ENCODE assay signal across 1 cellular context in the genomic region with DNA sequence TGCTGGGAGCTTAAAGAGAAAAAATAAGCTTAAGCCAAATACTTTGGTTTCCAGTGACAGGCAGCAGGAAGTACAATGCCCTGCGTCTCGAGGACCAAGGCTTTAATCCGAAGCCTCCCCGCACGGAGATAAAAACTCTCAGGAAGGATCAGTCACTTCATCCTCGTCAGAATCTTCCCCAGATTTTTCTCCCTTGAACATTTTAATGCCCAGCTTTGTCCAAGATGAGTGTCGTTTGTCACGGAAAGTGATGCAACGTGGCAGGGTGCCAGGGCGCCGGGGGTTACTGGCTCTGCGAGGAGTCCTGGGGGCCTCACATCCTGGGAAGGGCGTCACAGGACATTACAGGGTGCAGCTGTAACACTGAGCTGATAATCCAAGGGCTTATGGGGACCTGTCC.
TF ChIP-seq lines count a peak whose summit lies in the region.

No MANE protein-coding gene starts in this region.

TF ChIP-seq in HEK293, 187 proteins besides CTCF, POLR2A, EP300 and RAD21 (continued from another document and continues in another):
- TF ChIP-seq, protein P1, sequence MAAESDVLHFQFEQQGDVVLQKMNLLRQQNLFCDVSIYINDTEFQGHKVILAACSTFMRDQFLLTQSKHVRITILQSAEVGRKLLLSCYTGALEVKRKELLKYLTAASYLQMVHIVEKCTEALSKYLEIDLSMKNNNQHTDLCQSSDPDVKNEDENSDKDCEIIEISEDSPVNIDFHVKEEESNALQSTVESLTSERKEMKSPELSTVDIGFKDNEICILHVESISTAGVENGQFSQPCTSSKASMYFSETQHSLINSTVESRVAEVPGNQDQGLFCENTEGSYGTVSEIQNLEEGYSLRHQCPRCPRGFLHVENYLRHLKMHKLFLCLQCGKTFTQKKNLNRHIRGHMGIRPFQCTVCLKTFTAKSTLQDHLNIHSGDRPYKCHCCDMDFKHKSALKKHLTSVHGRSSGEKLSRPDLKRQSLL (tag by site-specific recombination; IDR thresholded peaks at IDR 0.05): no peak
- peak; percentile 83 for TF ChIP-seq ZEB2 (tag by site-specific recombination; IDR thresholded peaks at IDR 0.05)
- TF ChIP-seq, protein P2, sequence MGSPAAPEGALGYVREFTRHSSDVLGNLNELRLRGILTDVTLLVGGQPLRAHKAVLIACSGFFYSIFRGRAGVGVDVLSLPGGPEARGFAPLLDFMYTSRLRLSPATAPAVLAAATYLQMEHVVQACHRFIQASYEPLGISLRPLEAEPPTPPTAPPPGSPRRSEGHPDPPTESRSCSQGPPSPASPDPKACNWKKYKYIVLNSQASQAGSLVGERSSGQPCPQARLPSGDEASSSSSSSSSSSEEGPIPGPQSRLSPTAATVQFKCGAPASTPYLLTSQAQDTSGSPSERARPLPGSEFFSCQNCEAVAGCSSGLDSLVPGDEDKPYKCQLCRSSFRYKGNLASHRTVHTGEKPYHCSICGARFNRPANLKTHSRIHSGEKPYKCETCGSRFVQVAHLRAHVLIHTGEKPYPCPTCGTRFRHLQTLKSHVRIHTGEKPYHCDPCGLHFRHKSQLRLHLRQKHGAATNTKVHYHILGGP (tag by site-specific recombination; IDR thresholded peaks at IDR 0.05): no peak
- peak; percentile 82 for TF ChIP-seq ZNF629 (tag by site-specific recombination; IDR thresholded peaks at IDR 0.05)
- TF ChIP-seq BCL11B (tag by site-specific recombination; IDR thresholded peaks at IDR 0.05; ENCODE audit: low read depth): no peak
- no peak for TF ChIP-seq ZSCAN16 (tag by site-specific recombination; IDR thresholded peaks at IDR 0.05)
- TF ChIP-seq, protein P3, sequence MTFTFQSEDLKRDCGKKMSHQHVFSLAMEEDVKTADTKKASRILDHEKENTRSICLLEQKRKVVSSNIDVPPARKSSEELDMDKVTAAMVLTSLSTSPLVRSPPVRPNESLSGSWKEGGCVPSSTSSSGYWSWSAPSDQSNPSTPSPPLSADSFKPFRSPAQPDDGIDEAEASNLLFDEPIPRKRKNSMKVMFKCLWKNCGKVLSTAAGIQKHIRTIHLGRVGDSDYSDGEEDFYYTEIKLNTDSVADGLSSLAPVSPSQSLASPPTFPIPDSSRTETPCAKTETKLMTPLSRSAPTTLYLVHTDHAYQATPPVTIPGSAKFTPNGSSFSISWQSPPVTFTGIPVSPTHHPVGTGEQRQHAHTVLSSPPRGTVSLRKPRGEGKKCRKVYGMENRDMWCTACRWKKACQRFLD (tag by site-specific recombination; IDR thresholded peaks at IDR 0.05): no peak
- TF ChIP-seq, protein P4, sequence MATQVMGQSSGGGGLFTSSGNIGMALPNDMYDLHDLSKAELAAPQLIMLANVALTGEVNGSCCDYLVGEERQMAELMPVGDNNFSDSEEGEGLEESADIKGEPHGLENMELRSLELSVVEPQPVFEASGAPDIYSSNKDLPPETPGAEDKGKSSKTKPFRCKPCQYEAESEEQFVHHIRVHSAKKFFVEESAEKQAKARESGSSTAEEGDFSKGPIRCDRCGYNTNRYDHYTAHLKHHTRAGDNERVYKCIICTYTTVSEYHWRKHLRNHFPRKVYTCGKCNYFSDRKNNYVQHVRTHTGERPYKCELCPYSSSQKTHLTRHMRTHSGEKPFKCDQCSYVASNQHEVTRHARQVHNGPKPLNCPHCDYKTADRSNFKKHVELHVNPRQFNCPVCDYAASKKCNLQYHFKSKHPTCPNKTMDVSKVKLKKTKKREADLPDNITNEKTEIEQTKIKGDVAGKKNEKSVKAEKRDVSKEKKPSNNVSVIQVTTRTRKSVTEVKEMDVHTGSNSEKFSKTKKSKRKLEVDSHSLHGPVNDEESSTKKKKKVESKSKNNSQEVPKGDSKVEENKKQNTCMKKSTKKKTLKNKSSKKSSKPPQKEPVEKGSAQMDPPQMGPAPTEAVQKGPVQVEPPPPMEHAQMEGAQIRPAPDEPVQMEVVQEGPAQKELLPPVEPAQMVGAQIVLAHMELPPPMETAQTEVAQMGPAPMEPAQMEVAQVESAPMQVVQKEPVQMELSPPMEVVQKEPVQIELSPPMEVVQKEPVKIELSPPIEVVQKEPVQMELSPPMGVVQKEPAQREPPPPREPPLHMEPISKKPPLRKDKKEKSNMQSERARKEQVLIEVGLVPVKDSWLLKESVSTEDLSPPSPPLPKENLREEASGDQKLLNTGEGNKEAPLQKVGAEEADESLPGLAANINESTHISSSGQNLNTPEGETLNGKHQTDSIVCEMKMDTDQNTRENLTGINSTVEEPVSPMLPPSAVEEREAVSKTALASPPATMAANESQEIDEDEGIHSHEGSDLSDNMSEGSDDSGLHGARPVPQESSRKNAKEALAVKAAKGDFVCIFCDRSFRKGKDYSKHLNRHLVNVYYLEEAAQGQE (tag by site-specific recombination; IDR thresholded peaks at IDR 0.05): no peak
- TF ChIP-seq ZNF48 (tag by site-specific recombination; IDR thresholded peaks at IDR 0.05): no peak
- TF ChIP-seq ZNF664 (tag by site-specific recombination; IDR thresholded peaks at IDR 0.05): no peak
- no peak for TF ChIP-seq ZBTB7A (tag by site-specific recombination; IDR thresholded peaks at IDR 0.05; ENCODE audit: low read depth)
- TF ChIP-seq ZNF658 (tag by site-specific recombination; IDR thresholded peaks at IDR 0.05): no peak
- peak; percentile 66 for TF ChIP-seq ZNF341 (tag by site-specific recombination; IDR thresholded peaks at IDR 0.05; ENCODE audit: low read depth)
- TF ChIP-seq IKZF3 (tag by site-specific recombination; IDR thresholded peaks at IDR 0.05): peak; percentile 90
- TF ChIP-seq, protein P5, sequence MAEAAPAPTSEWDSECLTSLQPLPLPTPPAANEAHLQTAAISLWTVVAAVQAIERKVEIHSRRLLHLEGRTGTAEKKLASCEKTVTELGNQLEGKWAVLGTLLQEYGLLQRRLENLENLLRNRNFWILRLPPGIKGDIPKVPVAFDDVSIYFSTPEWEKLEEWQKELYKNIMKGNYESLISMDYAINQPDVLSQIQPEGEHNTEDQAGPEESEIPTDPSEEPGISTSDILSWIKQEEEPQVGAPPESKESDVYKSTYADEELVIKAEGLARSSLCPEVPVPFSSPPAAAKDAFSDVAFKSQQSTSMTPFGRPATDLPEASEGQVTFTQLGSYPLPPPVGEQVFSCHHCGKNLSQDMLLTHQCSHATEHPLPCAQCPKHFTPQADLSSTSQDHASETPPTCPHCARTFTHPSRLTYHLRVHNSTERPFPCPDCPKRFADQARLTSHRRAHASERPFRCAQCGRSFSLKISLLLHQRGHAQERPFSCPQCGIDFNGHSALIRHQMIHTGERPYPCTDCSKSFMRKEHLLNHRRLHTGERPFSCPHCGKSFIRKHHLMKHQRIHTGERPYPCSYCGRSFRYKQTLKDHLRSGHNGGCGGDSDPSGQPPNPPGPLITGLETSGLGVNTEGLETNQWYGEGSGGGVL (tag by site-specific recombination; IDR thresholded peaks at IDR 0.05): peak; percentile 15; the same call in 1 of the 2 replicates
- TF ChIP-seq ZNF843 (tag by site-specific recombination; IDR thresholded peaks at IDR 0.05): no peak
- TF ChIP-seq, protein P6, sequence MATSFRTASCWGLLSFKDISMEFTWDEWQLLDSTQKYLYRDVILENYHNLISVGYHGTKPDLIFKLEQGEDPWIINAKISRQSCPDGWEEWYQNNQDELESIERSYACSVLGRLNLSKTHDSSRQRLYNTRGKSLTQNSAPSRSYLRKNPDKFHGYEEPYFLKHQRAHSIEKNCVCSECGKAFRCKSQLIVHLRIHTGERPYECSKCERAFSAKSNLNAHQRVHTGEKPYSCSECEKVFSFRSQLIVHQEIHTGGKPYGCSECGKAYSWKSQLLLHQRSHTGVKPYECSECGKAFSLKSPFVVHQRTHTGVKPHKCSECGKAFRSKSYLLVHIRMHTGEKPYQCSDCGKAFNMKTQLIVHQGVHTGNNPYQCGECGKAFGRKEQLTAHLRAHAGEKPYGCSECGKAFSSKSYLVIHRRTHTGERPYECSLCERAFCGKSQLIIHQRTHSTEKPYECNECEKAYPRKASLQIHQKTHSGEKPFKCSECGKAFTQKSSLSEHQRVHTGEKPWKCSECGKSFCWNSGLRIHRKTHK (tag by site-specific recombination; IDR thresholded peaks at IDR 0.05): no peak
- no peak for TF ChIP-seq FEZF1 (tag by site-specific recombination; IDR thresholded peaks at IDR 0.05)
- TF ChIP-seq, protein P7, sequence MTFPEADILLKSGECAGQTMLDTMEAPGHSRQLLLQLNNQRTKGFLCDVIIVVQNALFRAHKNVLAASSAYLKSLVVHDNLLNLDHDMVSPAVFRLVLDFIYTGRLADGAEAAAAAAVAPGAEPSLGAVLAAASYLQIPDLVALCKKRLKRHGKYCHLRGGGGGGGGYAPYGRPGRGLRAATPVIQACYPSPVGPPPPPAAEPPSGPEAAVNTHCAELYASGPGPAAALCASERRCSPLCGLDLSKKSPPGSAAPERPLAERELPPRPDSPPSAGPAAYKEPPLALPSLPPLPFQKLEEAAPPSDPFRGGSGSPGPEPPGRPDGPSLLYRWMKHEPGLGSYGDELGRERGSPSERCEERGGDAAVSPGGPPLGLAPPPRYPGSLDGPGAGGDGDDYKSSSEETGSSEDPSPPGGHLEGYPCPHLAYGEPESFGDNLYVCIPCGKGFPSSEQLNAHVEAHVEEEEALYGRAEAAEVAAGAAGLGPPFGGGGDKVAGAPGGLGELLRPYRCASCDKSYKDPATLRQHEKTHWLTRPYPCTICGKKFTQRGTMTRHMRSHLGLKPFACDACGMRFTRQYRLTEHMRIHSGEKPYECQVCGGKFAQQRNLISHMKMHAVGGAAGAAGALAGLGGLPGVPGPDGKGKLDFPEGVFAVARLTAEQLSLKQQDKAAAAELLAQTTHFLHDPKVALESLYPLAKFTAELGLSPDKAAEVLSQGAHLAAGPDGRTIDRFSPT (tag by site-specific recombination; IDR thresholded peaks at IDR 0.05): no peak
- TF ChIP-seq ZNF302 (tag by site-specific recombination; IDR thresholded peaks at IDR 0.05; ENCODE audit: low read depth): no peak
- TF ChIP-seq ZSCAN30 (tag by site-specific recombination; IDR thresholded peaks at IDR 0.05): no peak
- TF ChIP-seq ZNF174 (tag by site-specific recombination; IDR thresholded peaks at IDR 0.05): no peak
- no peak for TF ChIP-seq ZNF596 (tag by site-specific recombination; IDR thresholded peaks at IDR 0.05)
- TF ChIP-seq, protein P8, sequence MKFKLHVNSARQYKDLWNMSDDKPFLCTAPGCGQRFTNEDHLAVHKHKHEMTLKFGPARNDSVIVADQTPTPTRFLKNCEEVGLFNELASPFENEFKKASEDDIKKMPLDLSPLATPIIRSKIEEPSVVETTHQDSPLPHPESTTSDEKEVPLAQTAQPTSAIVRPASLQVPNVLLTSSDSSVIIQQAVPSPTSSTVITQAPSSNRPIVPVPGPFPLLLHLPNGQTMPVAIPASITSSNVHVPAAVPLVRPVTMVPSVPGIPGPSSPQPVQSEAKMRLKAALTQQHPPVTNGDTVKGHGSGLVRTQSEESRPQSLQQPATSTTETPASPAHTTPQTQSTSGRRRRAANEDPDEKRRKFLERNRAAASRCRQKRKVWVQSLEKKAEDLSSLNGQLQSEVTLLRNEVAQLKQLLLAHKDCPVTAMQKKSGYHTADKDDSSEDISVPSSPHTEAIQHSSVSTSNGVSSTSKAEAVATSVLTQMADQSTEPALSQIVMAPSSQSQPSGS (tag by site-specific recombination; IDR thresholded peaks at IDR 0.05; ENCODE audit: low read depth): peak; percentile 56; the same call in 1 of the 2 replicates
- TF ChIP-seq ZNF274 (IDR thresholded peaks at IDR 0.05; ENCODE audit: low read length): no peak
- TF ChIP-seq ZNF274 (tag by site-specific recombination; IDR thresholded peaks at IDR 0.05; ENCODE audit: borderline replicate concordance): no peak
- TF ChIP-seq ZNF112 (tag by site-specific recombination; IDR thresholded peaks at IDR 0.05): no peak
- TF ChIP-seq ZNF514 (tag by site-specific recombination; IDR thresholded peaks at IDR 0.05): no peak
- TF ChIP-seq, protein P9, sequence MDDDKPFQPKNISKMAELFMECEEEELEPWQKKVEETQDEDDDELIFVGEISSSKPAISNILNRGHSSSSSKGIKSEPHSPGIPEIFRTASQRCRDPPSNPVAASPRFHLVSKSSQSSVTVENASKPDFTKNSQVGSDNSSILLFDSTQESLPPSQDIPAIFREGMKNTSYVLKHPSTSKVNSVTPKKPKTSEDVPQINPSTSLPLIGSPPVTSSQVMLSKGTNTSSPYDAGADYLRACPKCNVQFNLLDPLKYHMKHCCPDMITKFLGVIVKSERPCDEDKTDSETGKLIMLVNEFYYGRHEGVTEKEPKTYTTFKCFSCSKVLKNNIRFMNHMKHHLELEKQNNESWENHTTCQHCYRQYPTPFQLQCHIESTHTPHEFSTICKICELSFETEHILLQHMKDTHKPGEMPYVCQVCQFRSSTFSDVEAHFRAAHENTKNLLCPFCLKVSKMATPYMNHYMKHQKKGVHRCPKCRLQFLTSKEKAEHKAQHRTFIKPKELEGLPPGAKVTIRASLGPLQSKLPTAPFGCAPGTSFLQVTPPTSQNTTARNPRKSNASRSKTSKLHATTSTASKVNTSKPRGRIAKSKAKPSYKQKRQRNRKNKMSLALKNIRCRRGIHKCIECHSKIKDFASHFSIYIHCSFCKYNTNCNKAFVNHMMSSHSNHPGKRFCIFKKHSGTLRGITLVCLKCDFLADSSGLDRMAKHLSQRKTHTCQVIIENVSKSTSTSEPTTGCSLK (tag by site-specific recombination; IDR thresholded peaks at IDR 0.05): no peak
- TF ChIP-seq, protein P10, sequence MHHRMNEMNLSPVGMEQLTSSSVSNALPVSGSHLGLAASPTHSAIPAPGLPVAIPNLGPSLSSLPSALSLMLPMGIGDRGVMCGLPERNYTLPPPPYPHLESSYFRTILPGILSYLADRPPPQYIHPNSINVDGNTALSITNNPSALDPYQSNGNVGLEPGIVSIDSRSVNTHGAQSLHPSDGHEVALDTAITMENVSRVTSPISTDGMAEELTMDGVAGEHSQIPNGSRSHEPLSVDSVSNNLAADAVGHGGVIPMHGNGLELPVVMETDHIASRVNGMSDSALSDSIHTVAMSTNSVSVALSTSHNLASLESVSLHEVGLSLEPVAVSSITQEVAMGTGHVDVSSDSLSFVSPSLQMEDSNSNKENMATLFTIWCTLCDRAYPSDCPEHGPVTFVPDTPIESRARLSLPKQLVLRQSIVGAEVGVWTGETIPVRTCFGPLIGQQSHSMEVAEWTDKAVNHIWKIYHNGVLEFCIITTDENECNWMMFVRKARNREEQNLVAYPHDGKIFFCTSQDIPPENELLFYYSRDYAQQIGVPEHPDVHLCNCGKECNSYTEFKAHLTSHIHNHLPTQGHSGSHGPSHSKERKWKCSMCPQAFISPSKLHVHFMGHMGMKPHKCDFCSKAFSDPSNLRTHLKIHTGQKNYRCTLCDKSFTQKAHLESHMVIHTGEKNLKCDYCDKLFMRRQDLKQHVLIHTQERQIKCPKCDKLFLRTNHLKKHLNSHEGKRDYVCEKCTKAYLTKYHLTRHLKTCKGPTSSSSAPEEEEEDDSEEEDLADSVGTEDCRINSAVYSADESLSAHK (tag by site-specific recombination; IDR thresholded peaks at IDR 0.05): no peak
- TF ChIP-seq ZNF157 (tag by site-specific recombination; IDR thresholded peaks at IDR 0.05): no peak
- no peak for TF ChIP-seq ZNF426 (tag by site-specific recombination; IDR thresholded peaks at IDR 0.05)
- TF ChIP-seq ZNF792 (tag by site-specific recombination; IDR thresholded peaks at IDR 0.05): no peak
- TF ChIP-seq HOXC10 (CRISPR knock-in tag; IDR thresholded peaks at IDR 0.05): no peak
- TF ChIP-seq, protein P11, sequence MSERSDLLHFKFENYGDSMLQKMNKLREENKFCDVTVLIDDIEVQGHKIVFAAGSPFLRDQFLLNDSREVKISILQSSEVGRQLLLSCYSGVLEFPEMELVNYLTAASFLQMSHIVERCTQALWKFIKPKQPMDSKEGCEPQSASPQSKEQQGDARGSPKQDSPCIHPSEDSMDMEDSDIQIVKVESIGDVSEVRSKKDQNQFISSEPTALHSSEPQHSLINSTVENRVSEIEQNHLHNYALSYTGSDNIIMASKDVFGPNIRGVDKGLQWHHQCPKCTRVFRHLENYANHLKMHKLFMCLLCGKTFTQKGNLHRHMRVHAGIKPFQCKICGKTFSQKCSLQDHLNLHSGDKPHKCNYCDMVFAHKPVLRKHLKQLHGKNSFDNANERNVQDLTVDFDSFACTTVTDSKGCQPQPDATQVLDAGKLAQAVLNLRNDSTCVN (tag by site-specific recombination; optimal IDR thresholded peaks at IDR 0.05): no peak
- no peak for TF ChIP-seq REPIN1 (tag by site-specific recombination; IDR thresholded peaks at IDR 0.05; ENCODE audit: low read depth)
- TF ChIP-seq MYNN (tag by site-specific recombination; IDR thresholded peaks at IDR 0.05; ENCODE audit: borderline replicate concordance): no peak
